In the genomic region with DNA sequence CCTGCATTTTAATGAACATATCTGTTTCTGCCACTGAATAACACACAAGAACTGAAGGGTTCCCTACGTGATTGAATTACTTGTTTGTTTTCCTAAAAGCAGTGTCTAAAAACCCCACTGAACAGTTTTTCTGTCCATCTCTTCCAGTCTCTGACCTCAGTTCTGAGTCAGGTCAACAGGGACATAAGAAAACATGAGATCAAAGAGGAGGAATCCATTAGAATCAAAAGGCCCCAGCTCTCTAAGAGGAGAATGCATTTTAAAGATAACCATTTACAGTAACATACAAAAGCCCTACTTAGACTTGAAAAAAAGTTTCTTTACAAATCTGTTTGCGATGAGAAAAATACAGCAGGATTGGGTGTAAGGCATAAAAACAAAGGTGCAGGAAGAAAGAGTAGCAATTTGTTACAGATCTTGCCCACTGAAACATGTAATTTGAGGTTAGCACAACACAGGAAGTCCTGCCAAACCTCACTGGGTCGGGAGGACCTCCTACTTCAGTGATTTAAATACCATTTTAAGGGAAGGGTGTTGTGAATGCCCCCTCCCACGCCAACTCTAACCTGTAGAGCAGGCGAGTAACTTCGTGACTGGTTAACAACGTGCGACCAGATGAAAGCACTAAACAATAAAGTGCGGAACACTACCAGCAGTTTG, we compare ENCODE assay signal across 8 cellular contexts. TPM values are rescaled to one million over a fixed set of nuclear protein-coding genes. Genes with fewer than 3 reads are reported as not detected.
A peak's percentile ranks its signal among the peaks of the same experiment; 100 is the strongest.
DNase-seq lines count a peak whose midpoint lies in the region; ATAC-seq lines count a peak whose summit lies in the region.

No MANE protein-coding gene starts in this region.

- H3K4me1 Mint-ChIP-seq in IgD-negative memory B cell, result peaks cover 51 to 53% (median 53%) of the 10 kb centered on the region in 3 donors

- H3K4me3 ChIP-seq in GM08714 (ENCODE audit: low read length), result peak overlapping the region; percentile 96
- peak overlapping the region; percentile 2 for H3K4me3 ChIP-seq in iPS-11a (ENCODE audit: low read depth, low read length)

- H3K9me3 Mint-ChIP-seq in IgD-negative memory B cell, result no peaks in the 10 kb centered on the region

- H3K36me3 Mint-ChIP-seq in IgD-negative memory B cell, result peaks cover 2% of the 10 kb centered on the region

- peak overlapping the region; percentile 95 to 99 (median 96) for H3K4me3 Mint-ChIP-seq in IgD-negative memory B cell

- no peak for ATAC-seq in GM21528 (IDR thresholded peaks at IDR 0.05; ENCODE audit: low FRiP score, unreplicated experiment)

- H3K27ac Mint-ChIP-seq in IgD-negative memory B cell, result peak overlapping the region; percentile 80 to 97 (median 93)

- no peaks in the 10 kb centered on the region for H3K27me3 Mint-ChIP-seq in IgD-negative memory B cell

- peak; percentile 62 for DNase-seq in activated CD8-positive, alpha-beta memory T cell treated with anti-CD3 and anti-CD28 coated beads, Interleukin-2, amount 50 U/mL, for 4 hours
- DNase-seq in stimulated activated CD8-positive, alpha-beta memory T cell treated with anti-CD3 and anti-CD28 coated beads, Interleukin-4, amount 100 ng/mL, for 24 hours (ENCODE audit: low read depth), result peak; percentile 43
- DNase-seq in islet precursor cell, result no peak
- DNase-seq in NCI-H748 treated with DMSO at 0.1 percent for 48 hours (lab: John Stamatoyannopoulos, UW), result no peak

RNA-seq across cellular contexts. Expression of a gene that starts 1.4 kb away (rescaled TPM):
- polyA plus RNA-seq in IgD-negative memory B cell, result 2.1 TPM

RNA-seq across cellular contexts. Expression of a gene that starts 39.3 kb away (rescaled TPM):
- not detected for polyA plus RNA-seq in IgD-negative memory B cell

RNA-seq across cellular contexts. Expression of a gene that starts 59.6 kb away (rescaled TPM):
- 0.15 TPM for polyA plus RNA-seq in IgD-negative memory B cell

Comparison
In these comparisons a context has a peak if more than half of its experiments do, and no peak if none do; other contexts are left out.
1. DNase-seq: peak in activated CD8-positive, alpha-beta memory T cell treated with anti-CD3 and anti-CD28 coated beads, Interleukin-2, amount 50 U/mL, for 4 hours (single experiment) and stimulated activated CD8-positive, alpha-beta memory T cell treated with anti-CD3 and anti-CD28 coated beads, Interleukin-4, amount 100 ng/mL, for 24 hours (single experiment); none in islet precursor cell (single experiment) and NCI-H748 treated with DMSO at 0.1 percent for 48 hours (single experiment).